In genomic region chr6:126041516-126042447, GRCh38 we compare ENCODE assay signal across 15 cellular contexts. TPM values are rescaled to one million over a fixed set of nuclear protein-coding genes. Genes with fewer than 3 reads are reported as not detected.
A peak's percentile ranks its signal among the peaks of the same experiment; 100 is the strongest.
DNase-seq lines count a peak whose midpoint lies in the region; ATAC-seq and TF ChIP-seq lines count a peak whose summit lies in the region.
"Had no signal": no experiment of that assay in that cellular context is flagged by ENCODE, and none has a peak within 500 bp of the region (broad histone marks: within the 10 kb centered on the region; RNA-seq: fewer than 3 reads in every experiment).

No MANE protein-coding gene starts in this region.

- H3K4me3 ChIP-seq in lower lobe of right lung (no peak overlapping the region), transverse colon (no peak overlapping the region), right atrium auricular region (no peak overlapping the region)
- H3K4me3 ChIP-seq: coronary artery, heart left ventricle, mucosa of descending colon had no signal

- H3K9me3 Mint-ChIP-seq in chondrocyte (ENCODE audit: low read depth) = peaks cover 10% of the 10 kb centered on the region

- peaks cover 8% of the 10 kb centered on the region for H3K36me3 ChIP-seq in lower lobe of right lung
- H3K36me3 ChIP-seq in transverse colon = peaks cover 0 to 4% (median 2%) of the 10 kb centered on the region in 4 donors
- H3K36me3 ChIP-seq in right atrium auricular region = peaks cover 10% of the 10 kb centered on the region

- peaks cover 13% of the 10 kb centered on the region for H3K36me3 Mint-ChIP-seq in chondrocyte (ENCODE audit: low read depth)

- DNase-seq in HT-29 (ENCODE audit: low spot score) (peak; percentile 4), chondrocyte (ENCODE audit: low spot score) (no peak), lower lobe of right lung (no peak), transverse colon (no peak), mucosa of gallbladder (ENCODE audit: low spot score) (no peak), iPS-NIHi7 (ENCODE audit: extremely low spot score) (no peak), right atrium auricular region (ENCODE audit: low spot score) (no peak)
- DNase-seq: activated CD8-positive, alpha-beta T cell treated with anti-CD3 and anti-CD28 coated beads for 36 hours; erythroblast; heart left ventricle; NCI-H1694 treated with DMSO at 0.1 percent for 48 hours; NCI-H526 treated with DMSO at 0.1 percent for 48 hours; stimulated activated CD4-positive, alpha-beta T cell treated with anti-CD3 and anti-CD28 coated beads, Interleukin-15, amount 100 ng/mL, for 24 hours had no signal

- no peak for TF ChIP-seq CTCF in chondrocyte (IDR thresholded peaks at IDR 0.05)
- no peak for TF ChIP-seq CTCF in lower lobe of right lung (IDR thresholded peaks at IDR 0.05)
- TF ChIP-seq CTCF in transverse colon (IDR thresholded peaks at IDR 0.05) = no peak
- TF ChIP-seq CTCF in right atrium auricular region (IDR thresholded peaks at IDR 0.05) = no peak

- peaks cover 44% of the 10 kb centered on the region for H3K4me1 Mint-ChIP-seq in chondrocyte (ENCODE audit: low read depth)

- intact Hi-C loops in lower lobe of right lung (cut with DNase I) (no loop called here), transverse colon (cut with DNase I; ENCODE audit: low total_unique reads) (no loop called here)

- H3K27me3 Mint-ChIP-seq in chondrocyte (ENCODE audit: low read depth) = no peaks in the 10 kb centered on the region
- H3K27me3 Mint-ChIP-seq: activated CD8-positive, alpha-beta T cell treated with anti-CD3 and anti-CD28 coated beads for 36 hours had no signal

- ATAC-seq in lower lobe of right lung = no peak
- ATAC-seq: activated CD8-positive, alpha-beta T cell treated with anti-CD3 and anti-CD28 coated beads for 36 hours had no signal

- no peaks in the 10 kb centered on the region for H3K27me3 ChIP-seq in lower lobe of right lung (ENCODE audit: low read depth)
- H3K27me3 ChIP-seq in transverse colon = no peaks in the 10 kb centered on the region
- no peaks in the 10 kb centered on the region for H3K27me3 ChIP-seq in right atrium auricular region
- H3K27me3 ChIP-seq: heart left ventricle had no signal

- no peak for TF ChIP-seq POLR2A in transverse colon (IDR thresholded peaks at IDR 0.05)

- WGBS in transverse colon (ENCODE audit: low coverage in 1 of 2), 2 donors = 78 to 80% methylated on average over 2 of the region's 2 CpGs

- peaks cover 10% of the 10 kb centered on the region for H3K4me1 ChIP-seq in lower lobe of right lung
- H3K4me1 ChIP-seq in transverse colon = peaks cover 10 to 32% (median 15%) of the 10 kb centered on the region in 4 donors
- no peaks in the 10 kb centered on the region for H3K4me1 ChIP-seq in right atrium auricular region

- peak overlapping the region; percentile 33 for H3K27ac Mint-ChIP-seq in chondrocyte (ENCODE audit: unreplicated experiment)
- H3K27ac Mint-ChIP-seq: activated CD8-positive, alpha-beta T cell treated with anti-CD3 and anti-CD28 coated beads for 36 hours had no signal

- no peak for TF ChIP-seq EP300 in transverse colon (IDR thresholded peaks at IDR 0.05; ENCODE audit: low read depth)

- H3K9me3 ChIP-seq in lower lobe of right lung (no peaks in the 10 kb centered on the region), transverse colon (no peaks in the 10 kb centered on the region), right atrium auricular region (peaks cover 0 to 8% of the 10 kb centered on the region in 2 donors)
- H3K9me3 ChIP-seq: mucosa of descending colon had no signal

- H3K4me3 Mint-ChIP-seq in chondrocyte (ENCODE audit: unreplicated experiment) = no peak overlapping the region
- H3K4me3 Mint-ChIP-seq: activated CD8-positive, alpha-beta T cell treated with anti-CD3 and anti-CD28 coated beads for 36 hours had no signal

- H3K27ac ChIP-seq in lower lobe of right lung = peak overlapping the region; percentile 48
- H3K27ac ChIP-seq in transverse colon = peak overlapping the region; percentile 68 to 83 (median 78)
- H3K27ac ChIP-seq in right atrium auricular region = no peak overlapping the region

- in situ Hi-C loops in transverse colon (cut with MboI; ENCODE audit: low pct_ligation_motif_present in 1 of 4, low pct_unique_long_range_greater_than_20kb in 1 of 4, low sequenced_read_pairs in 3 of 4) = loop anchor here in 1 of 4 donors (25.0 kb wide), 2 partner anchors 296 to 621 kb away; partner anchors contain the start of gene CENPW

RNA-seq across cellular contexts. Expression of gene TRMT11, which starts 55.4 kb away (rescaled TPM):
- 13.8 and 16.6 TPM in 2 replicates for total RNA-seq in HT-29 (2014; rRNA removed; shearing (Covaris generic))
- total RNA-seq in chondrocyte = 12.0 to 21.0 TPM (median 15.4 TPM) in 3 replicates
- 17.1 TPM for total RNA-seq in lower lobe of right lung
- 100 to 1,000 TPM in 1 of 4 donors, 10 to 100 TPM in 3; 23.6 to 152 (median 28.9) TPM for total RNA-seq in transverse colon
- 18.0 TPM for total RNA-seq in mucosa of gallbladder
- 10 to 100 TPM in 1 of 2 donors, 1 to 10 TPM in 1; 9.7 to 10.1 TPM for total RNA-seq in right atrium auricular region

Comparison
In these comparisons a context has a peak if more than half of its experiments do, and no peak if none do; other contexts are left out.
1. H3K27ac ChIP-seq: peak in lower lobe of right lung (single experiment) and transverse colon (4 of 4); none in right atrium auricular region (0 of 2).